Comparison of ENCODE assay signal across 9 cellular contexts in genomic region chr22:30830907-30831306, GRCh38.
DNase-seq lines count a peak whose midpoint lies in the region; ATAC-seq, FAIRE-seq and TF ChIP-seq lines count a peak whose summit lies in the region.
"Had no signal": no experiment of that assay in that cellular context is flagged by ENCODE, and none has a peak within 500 bp of the region (broad histone marks: within the 10 kb centered on the region; RNA-seq: fewer than 3 reads in every experiment).

No MANE protein-coding gene starts in this region.

- H3K9me3 Mint-ChIP-seq in progenitor cell of endocrine pancreas (ENCODE audit: low read depth) = no peaks in the 10 kb centered on the region

- H3K27me3 ChIP-seq in AG04450 (ENCODE audit: control insufficient read depth, insufficient read depth, low read length) = no peaks in the 10 kb centered on the region
- H3K27me3 ChIP-seq in bronchial epithelial cell (ENCODE audit: control insufficient read depth, insufficient read depth, low read length) = no peaks in the 10 kb centered on the region
- H3K27me3 ChIP-seq in left lung = no peaks in the 10 kb centered on the region

- H3K27ac ChIP-seq in AG04450 (ENCODE audit: low read depth, low read length) (peak overlapping the region; percentile 91), left lung (no peak overlapping the region)

- DNase-seq in AG04450 (ENCODE audit: low read depth, low spot score) = peak; percentile 80
- DNase-seq in HT1080 (ENCODE audit: low read depth) = peak; percentile 93
- DNase-seq in bronchial epithelial cell (ENCODE audit: low read depth) = peak; percentile 99
- no peak for DNase-seq in left lung
- DNase-seq in sciatic nerve (ENCODE audit: low spot score) = no peak
- DNase-seq in midbrain (lab: John Stamatoyannopoulos, UW) = no peak
- no peak for DNase-seq in progenitor cell of endocrine pancreas (ENCODE audit: low spot score, unreplicated experiment)
- DNase-seq: SHP77 had no signal

- no peaks in the 10 kb centered on the region for H3K36me3 Mint-ChIP-seq in progenitor cell of endocrine pancreas (ENCODE audit: insufficient read depth)

- H3K9me3 ChIP-seq in AG04450 (ENCODE audit: control insufficient read depth, insufficient read depth, low read length) = no peaks in the 10 kb centered on the region; the same call in 1 of the 2 replicates
- H3K9me3 ChIP-seq in left lung = no peaks in the 10 kb centered on the region

- CTCF ChIA-PET in AG04450 (lab: Charles Lee) = interaction anchor here (1.1 kb wide), 1 partner anchor 67 kb away, joined by 4 read pairs; no protein-coding TSS in a partner anchor

- peak; percentile 99 for FAIRE-seq in bronchial epithelial cell (lab: Jason Lieb, UNC)

- no peaks in the 10 kb centered on the region for H3K4me1 ChIP-seq in left lung

- no peak overlapping the region for H3K27ac Mint-ChIP-seq in progenitor cell of endocrine pancreas

- ATAC-seq in left lung (peak; percentile 54), sciatic nerve (no peak), GM18519 (IDR thresholded peaks at IDR 0.05; ENCODE audit: low FRiP score, unreplicated experiment) (no peak)

- H3K27me3 Mint-ChIP-seq in progenitor cell of endocrine pancreas = peaks cover 11% of the 10 kb centered on the region

- no peaks in the 10 kb centered on the region for H3K4me1 Mint-ChIP-seq in progenitor cell of endocrine pancreas (ENCODE audit: low read depth)

- POLR2A ChIA-PET in AG04450 (lab: Yijun Ruan, JAX) = no interaction called here

- intact Hi-C loops in left lung (cut with DNase I) = no loop called here
- intact Hi-C loops in sciatic nerve (cut with DNase I) = loop anchor here (5.0 kb wide), 1 partner anchor 959 kb away; no protein-coding TSS in a partner anchor

- H3K4me3 ChIP-seq in AG04450 (ENCODE audit: low read depth, low read length) (no peak overlapping the region), bronchial epithelial cell (ENCODE audit: low read depth, low read length) (no peak overlapping the region), left lung (no peak overlapping the region)

- TF ChIP-seq CTCF in AG04450 (IDR thresholded peaks at IDR 0.05; ENCODE audit: low read depth, low read length) (no peak), bronchial epithelial cell (IDR thresholded peaks at IDR 0.05; ENCODE audit: insufficient read depth, low read length, severe bottlenecking) (no peak), left lung (IDR thresholded peaks at IDR 0.05) (no peak), progenitor cell of endocrine pancreas (IDR thresholded peaks at IDR 0.05; ENCODE audit: unreplicated experiment) (no peak)

- no peak overlapping the region for H3K4me3 Mint-ChIP-seq in progenitor cell of endocrine pancreas (ENCODE audit: low read depth)

- H3K36me3 ChIP-seq in bronchial epithelial cell (ENCODE audit: control insufficient read depth, insufficient read depth, low read length) = no peaks in the 10 kb centered on the region
- H3K36me3 ChIP-seq in left lung = no peaks in the 10 kb centered on the region

Comparison
In these comparisons a context has a peak if more than half of its experiments do, and no peak if none do; other contexts are left out.
1. DNase-seq: peak in AG04450 (single experiment), HT1080 (single experiment) and bronchial epithelial cell (single experiment); none in left lung (0 of 2), sciatic nerve (single experiment), midbrain (single experiment) and progenitor cell of endocrine pancreas (single experiment).